Comparison of ENCODE assay signal across 21 cellular contexts in genomic region chr4:123520376-123520775, GRCh38.
A peak's percentile ranks its signal among the peaks of the same experiment; 100 is the strongest.
DNase-seq lines count a peak whose midpoint lies in the region; ATAC-seq, FAIRE-seq and TF ChIP-seq lines count a peak whose summit lies in the region.
"Had no signal": no experiment of that assay in that cellular context is flagged by ENCODE, and none has a peak within 500 bp of the region (broad histone marks: within the 10 kb centered on the region; RNA-seq: fewer than 3 reads in every experiment).

No MANE protein-coding gene starts in this region.

- H3K4me3 Mint-ChIP-seq in progenitor cell of endocrine pancreas (ENCODE audit: low read depth) (no peak overlapping the region), immature natural killer cell (no peak overlapping the region)
- H3K4me3 Mint-ChIP-seq: CD4-positive, alpha-beta memory T cell; H9; HFFc6 had no signal

- TF ChIP-seq POLR2A in GM12892 (IDR thresholded peaks at IDR 0.05; ENCODE audit: low read depth, low read length): no peak

- H3K4me1 Mint-ChIP-seq in progenitor cell of endocrine pancreas (ENCODE audit: low read depth) (peaks cover 25% of the 10 kb centered on the region), immature natural killer cell (no peaks in the 10 kb centered on the region)
- H3K4me1 Mint-ChIP-seq: CD4-positive, alpha-beta memory T cell had no signal

- ATAC-seq in HG02678 (IDR thresholded peaks at IDR 0.05; ENCODE audit: unreplicated experiment): peak; percentile 41
- ATAC-seq: Right ventricle myocardium inferior had no signal

- no peak for FAIRE-seq in GM12892 (lab: Jason Lieb, UNC)

- no peaks in the 10 kb centered on the region for H3K27me3 Mint-ChIP-seq in progenitor cell of endocrine pancreas
- peaks cover 0 to 2% (median 2%) of the 10 kb centered on the region in 3 donors for H3K27me3 Mint-ChIP-seq in immature natural killer cell (ENCODE audit: low read depth in 3 of 3)

- H3K27ac Mint-ChIP-seq in progenitor cell of endocrine pancreas (peak overlapping the region; percentile 12), immature natural killer cell (no peak overlapping the region)
- H3K27ac Mint-ChIP-seq: CD4-positive, alpha-beta memory T cell; H9; HFFc6 had no signal

- TF ChIP-seq CTCF in progenitor cell of endocrine pancreas (IDR thresholded peaks at IDR 0.05; ENCODE audit: unreplicated experiment): no peak

- peak; percentile 2 for DNase-seq in DMS 273 (lab: John Stamatoyannopoulos, UW; ENCODE audit: unreplicated experiment)
- no peak for DNase-seq in DMS 273 treated with DMSO at 0.1 percent for 48 hours (lab: John Stamatoyannopoulos, UW)
- DNase-seq in NCI-H526 (lab: John Stamatoyannopoulos, UW): peak; percentile 28 to 61
- no peak for DNase-seq in progenitor cell of endocrine pancreas (ENCODE audit: low spot score, unreplicated experiment)
- DNase-seq in activated CD4-positive, alpha-beta T cell treated with anti-CD3 and anti-CD28 coated beads, Interleukin-2, amount 50 U/mL, for 4 hours: no peak
- no peak for DNase-seq in GM12892 (ENCODE audit: insufficient read length)
- DNase-seq in immature natural killer cell: no peak
- DNase-seq: ACHN; CD4-positive, alpha-beta memory T cell; GF-D8; H9; HFFc6; Kasumi-1; NCI-H1694; NCI-H2081; NCI-H510A treated with DMSO at 0.1 percent for 48 hours; NCI-H82; OCI-M1; T-helper 1 cell had no signal

- no peaks in the 10 kb centered on the region for H3K36me3 Mint-ChIP-seq in progenitor cell of endocrine pancreas (ENCODE audit: insufficient read depth)
- H3K36me3 Mint-ChIP-seq in immature natural killer cell: no peaks in the 10 kb centered on the region
- H3K36me3 Mint-ChIP-seq: CD4-positive, alpha-beta memory T cell had no signal

- H3K9me3 Mint-ChIP-seq in progenitor cell of endocrine pancreas (ENCODE audit: low read depth) (no peaks in the 10 kb centered on the region), immature natural killer cell (no peaks in the 10 kb centered on the region)
- H3K9me3 Mint-ChIP-seq: CD4-positive, alpha-beta memory T cell; H9; HFFc6 had no signal

Comparison
In these comparisons a context has a peak if more than half of its experiments do, and no peak if none do; other contexts are left out.
1. DNase-seq: peak in DMS 273 (single experiment) and NCI-H526 (2 of 2); none in DMS 273 treated with DMSO at 0.1 percent for 48 hours (single experiment), progenitor cell of endocrine pancreas (single experiment), activated CD4-positive, alpha-beta T cell treated with anti-CD3 and anti-CD28 coated beads, Interleukin-2, amount 50 U/mL, for 4 hours (0 of 2), GM12892 (single experiment) and immature natural killer cell (0 of 3).